8 cellular contexts compared by ENCODE assay signal in genomic region chr4:2936773-2937145, GRCh38. TPM values are rescaled to one million over a fixed set of nuclear protein-coding genes. Genes with fewer than 3 reads are reported as not detected.
DNase-seq lines count a peak whose midpoint lies in the region; ATAC-seq and TF ChIP-seq lines count a peak whose summit lies in the region.

No MANE protein-coding gene starts in this region.

- H3K27ac ChIP-seq in cingulate gyrus (ENCODE audit: low read depth, low read length), result peak overlapping the region; percentile 29

- DNase-seq in D341Med (ENCODE audit: low spot score), result peak; percentile 65
- DNase-seq in H4 (ENCODE audit: low spot score), result peak; percentile 28
- peak; percentile 54 for DNase-seq in renal cortical epithelial cell (ENCODE audit: low read depth)
- no peak for DNase-seq in foreskin melanocyte

- ATAC-seq in SK-N-SH treated with all-trans-retinoic acid at 6 μM for 48 hours (peak; percentile 4; the same call in 1 of the 3 replicates), HG03095 (IDR thresholded peaks at IDR 0.05; ENCODE audit: unreplicated experiment) (no peak), GM19397 (IDR thresholded peaks at IDR 0.05; ENCODE audit: unreplicated experiment) (no peak)

TF ChIP-seq in SK-N-SH treated with all-trans-retinoic acid at 6 μM for 48 hours, 23 proteins besides CTCF, POLR2A, EP300 and RAD21:
- no peak for TF ChIP-seq ISL1 (CRISPR knock-in tag; IDR thresholded peaks at IDR 0.05)
- no peak for TF ChIP-seq ESRRG (CRISPR knock-in tag; IDR thresholded peaks at IDR 0.05)
- TF ChIP-seq TCF4 (CRISPR knock-in tag; IDR thresholded peaks at IDR 0.05; ENCODE audit: borderline replicate concordance), result no peak
- TF ChIP-seq ZNF70 (CRISPR knock-in tag; IDR thresholded peaks at IDR 0.05), result no peak
- no peak for TF ChIP-seq OSR1 (CRISPR knock-in tag; IDR thresholded peaks at IDR 0.05)
- no peak for TF ChIP-seq ZFP3 (CRISPR knock-in tag; IDR thresholded peaks at IDR 0.05)
- TF ChIP-seq ZC3H10 (CRISPR knock-in tag; IDR thresholded peaks at IDR 0.05), result no peak
- TF ChIP-seq POU6F1 (CRISPR knock-in tag; IDR thresholded peaks at IDR 0.05; ENCODE audit: borderline replicate concordance, low read depth), result no peak
- no peak for TF ChIP-seq CREB5 (CRISPR knock-in tag; IDR thresholded peaks at IDR 0.05; ENCODE audit: low read depth)
- TF ChIP-seq CSDC2 (CRISPR knock-in tag; IDR thresholded peaks at IDR 0.05), result no peak
- no peak for TF ChIP-seq CSRNP3 (CRISPR knock-in tag; IDR thresholded peaks at IDR 0.05)
- no peak for TF ChIP-seq ZNF565 (CRISPR knock-in tag; conservative IDR thresholded peaks at IDR 0.05; ENCODE audit: low read depth)

RNA-seq across cellular contexts. Expression of gene NOP14, which starts 26.4 kb away (rescaled TPM):
- 15.8 and 18.8 TPM in 2 replicates for total RNA-seq in H4 (2014; rRNA removed; shearing (Covaris generic))
- total RNA-seq in renal cortical epithelial cell, result 15.5 and 30.5 TPM in 2 replicates

RNA-seq across cellular contexts. Expression of gene GRK4, which starts 26.6 kb away (rescaled TPM):
- 1.6 and 3.3 TPM in 2 replicates for total RNA-seq in H4 (2014; rRNA removed; shearing (Covaris generic))
- 4.7 and 5.7 TPM in 2 replicates for total RNA-seq in renal cortical epithelial cell
